ENCODE assay signal across 8 cellular contexts in the genomic region with DNA sequence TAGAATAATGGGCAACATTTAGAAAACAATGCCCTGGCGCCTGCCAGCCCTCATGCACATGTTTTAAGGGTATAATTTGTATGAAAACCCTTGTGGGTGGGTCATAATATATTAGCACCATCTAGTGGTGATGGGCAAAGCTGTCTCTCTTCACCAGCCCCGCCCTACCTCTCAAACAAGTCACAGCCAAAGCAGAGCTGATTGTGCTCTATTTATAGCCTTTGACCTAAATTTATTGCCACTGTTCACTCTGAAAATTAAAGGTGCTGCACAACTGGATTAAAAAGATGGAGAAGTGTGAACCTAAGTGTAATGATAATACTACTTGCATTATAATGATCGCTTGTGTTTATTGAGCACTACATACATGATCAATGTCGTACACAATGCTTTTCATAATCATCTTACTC.
DNase-seq lines count a peak whose midpoint lies in the region; ATAC-seq, FAIRE-seq and TF ChIP-seq lines count a peak whose summit lies in the region.

No MANE protein-coding gene starts in this region.

- TF ChIP-seq POLR2A in GM12892 (IDR thresholded peaks at IDR 0.05; ENCODE audit: low read depth, low read length): no peak

- peak; percentile 78 for FAIRE-seq in GM12892 (lab: Jason Lieb, UNC)

- DNase-seq in GM12892 (ENCODE audit: insufficient read length) (peak; percentile 22), NCI-H1048 (lab: John Stamatoyannopoulos, UW) (peak; percentile 60), SK-MEL-5 (ENCODE audit: low read depth, low spot score) (peak; percentile 87), glomerular endothelial cell (ENCODE audit: extremely low read depth, low read depth, low spot score) (peak; percentile 44), posterior cingulate gyrus (peak in 7 of 10 donors; percentile 28 to 92 (median 53)), T1000 (lab: John Stamatoyannopoulos, UW) (no peak)
- DNase-seq in activated naive CD4-positive, alpha-beta T cell treated with anti-CD3 and anti-CD28 coated beads, Interleukin-2, amount 50 U/mL, for 16 hours: peak; percentile 42

- peak; percentile 82 for ATAC-seq in HG02623 (IDR thresholded peaks at IDR 0.05; ENCODE audit: unreplicated experiment)

- intact Hi-C loops in posterior cingulate gyrus (cut with DNase I): loop anchor here (1.0 to 10.0 kb wide), 4 partner anchors 131 to 609 kb away; a partner anchor contains a TSS

- in situ Hi-C loops in SK-MEL-5 (cut with HindIII; ENCODE audit: low pct_unique_long_range_greater_than_20kb, low sequenced_read_pairs): loop anchor here (5.0 to 25.0 kb wide), 2 partner anchors 46 to 291 kb away; no protein-coding TSS in a partner anchor
